In the genomic region with DNA sequence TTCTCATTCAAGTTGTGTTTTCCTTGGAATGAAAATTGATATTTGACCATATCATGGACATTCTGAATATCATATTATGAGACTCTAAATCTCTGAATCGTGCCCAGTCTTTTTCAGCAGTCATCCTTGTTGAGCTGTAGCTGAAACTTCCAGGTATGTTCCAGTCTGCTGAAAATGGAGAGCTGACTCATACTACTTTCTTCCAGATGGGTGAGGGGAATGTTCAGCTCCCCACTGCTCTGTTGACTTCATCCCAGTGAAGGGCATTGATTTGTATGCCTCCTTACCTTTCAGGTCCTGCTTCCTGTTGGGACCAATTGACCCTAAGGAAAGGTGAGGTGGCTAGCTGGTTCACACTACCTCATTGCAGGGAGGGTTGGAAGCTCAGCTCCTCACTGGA, we compare ENCODE assay signal across 31 cellular contexts. TPM values are rescaled to one million over a fixed set of nuclear protein-coding genes. Genes with fewer than 3 reads are reported as not detected.
"Had no signal": no experiment of that assay in that cellular context is flagged by ENCODE, and none has a peak within 500 bp of the region (broad histone marks: within the 10 kb centered on the region; RNA-seq: fewer than 3 reads in every experiment).

No MANE protein-coding gene starts in this region.

- ATAC-seq: heart right ventricle; left colon; left lung; lower lobe of right lung; naive thymus-derived CD8-positive, alpha-beta T cell; pancreas; right cardiac atrium; stimulated activated effector memory CD8-positive, alpha-beta T cell treated with anti-CD3 and anti-CD28 coated beads, Interleukin-12 subunit alpha, Interleukin-12 subunit beta, amount 100 ng/mL, for 72 hours; upper lobe of right lung had no signal

- H2AFZ ChIP-seq: hepatocyte had no signal

- H3K4me1 Mint-ChIP-seq: naive thymus-derived CD8-positive, alpha-beta T cell; nephron; neural crest cell; stimulated activated effector memory CD8-positive, alpha-beta T cell treated with anti-CD3 and anti-CD28 coated beads, Interleukin-12 subunit alpha, Interleukin-12 subunit beta, amount 100 ng/mL, for 72 hours had no signal

- H3K9me3 Mint-ChIP-seq: neural crest cell had no signal

- H3K4me2 ChIP-seq: hepatocyte had no signal

- H3K27me3 ChIP-seq: heart right ventricle, hepatocyte, left lung, pancreas, sigmoid colon, spleen, stomach, testis, thyroid gland, transverse colon, upper lobe of right lung had no signal

- H3K27ac ChIP-seq: heart right ventricle, hepatocyte, left lung, lower lobe of right lung, pancreas, prostate gland, sigmoid colon, spleen, stomach, testis, thyroid gland, transverse colon, upper lobe of right lung had no signal

- H3K4me1 ChIP-seq: heart right ventricle, left lung, lower lobe of right lung, pancreas, prostate gland, sigmoid colon, spleen, stomach, testis, thyroid gland, transverse colon, upper lobe of right lung had no signal

- H3K4me3 ChIP-seq: heart right ventricle, hepatocyte, left lung, lower lobe of right lung, pancreas, prostate gland, sigmoid colon, spleen, stomach, testis, thyroid gland, transverse colon, upper lobe of right lung had no signal

- H3K36me3 Mint-ChIP-seq: naive thymus-derived CD8-positive, alpha-beta T cell; stimulated activated effector memory CD8-positive, alpha-beta T cell treated with anti-CD3 and anti-CD28 coated beads, Interleukin-12 subunit alpha, Interleukin-12 subunit beta, amount 100 ng/mL, for 72 hours had no signal

- H3K9me3 ChIP-seq: lower lobe of right lung, pancreas, prostate gland, sigmoid colon, testis, thyroid gland, transverse colon had no signal

- DNase-seq: heart right ventricle; kidney glomerular epithelial cell; left colon; left lung; lower lobe of right lung; mammary epithelial cell; mesenchymal stem cell; naive thymus-derived CD8-positive, alpha-beta T cell; nucleus accumbens; pancreas; posterior cingulate gyrus; retina; right cardiac atrium; sigmoid colon; small intestine; spleen; stimulated activated CD4-positive, alpha-beta T cell treated with anti-CD3 and anti-CD28 coated beads, Interleukin-4, amount 100 ng/mL, for 24 hours; stimulated activated naive CD4-positive, alpha-beta T cell treated with Interleukin-2 at 50 U/mL for 16 hours; stomach; testis; thyroid gland; transverse colon; upper lobe of right lung had no signal

- H3K27ac Mint-ChIP-seq: naive thymus-derived CD8-positive, alpha-beta T cell; nephron; stimulated activated effector memory CD8-positive, alpha-beta T cell treated with anti-CD3 and anti-CD28 coated beads, Interleukin-12 subunit alpha, Interleukin-12 subunit beta, amount 100 ng/mL, for 72 hours had no signal

- H3K36me3 ChIP-seq: heart right ventricle, left lung, lower lobe of right lung, pancreas, prostate gland, sigmoid colon, spleen, stomach, thyroid gland, transverse colon, upper lobe of right lung had no signal

- H3K79me2 ChIP-seq: hepatocyte had no signal

- H3K4me3 Mint-ChIP-seq: naive thymus-derived CD8-positive, alpha-beta T cell; nephron; neural crest cell; stimulated activated effector memory CD8-positive, alpha-beta T cell treated with anti-CD3 and anti-CD28 coated beads, Interleukin-12 subunit alpha, Interleukin-12 subunit beta, amount 100 ng/mL, for 72 hours had no signal

RNA-seq across cellular contexts. Expression of a gene that starts 3.5 kb away (rescaled TPM):
- total RNA-seq: heart right ventricle; hepatocyte; left colon; liver; mucosa of gallbladder; naive thymus-derived CD8-positive, alpha-beta T cell; neural crest cell; osteoblast; pancreas; right cardiac atrium; sigmoid colon; spleen; thyroid gland; transverse colon had no signal
- polyA plus RNA-seq: heart right ventricle; liver; naive thymus-derived CD8-positive, alpha-beta T cell; pancreas; right cardiac atrium; sigmoid colon; small intestine; spleen; stomach had no signal

RNA-seq across cellular contexts. Expression of a gene that starts 37.4 kb away (rescaled TPM):
- total RNA-seq: heart right ventricle; left colon; liver; mucosa of gallbladder; naive thymus-derived CD8-positive, alpha-beta T cell; neural crest cell; osteoblast; right cardiac atrium; sigmoid colon; spleen; thyroid gland; transverse colon had no signal
- polyA plus RNA-seq: heart right ventricle; hepatocyte; liver; naive thymus-derived CD8-positive, alpha-beta T cell; pancreas; right cardiac atrium; sigmoid colon; small intestine; spleen; stomach had no signal
